18 cellular contexts compared by ENCODE assay signal in genomic region chrX:20829665-20830481, GRCh38.
DNase-seq lines count a peak whose midpoint lies in the region; ATAC-seq, FAIRE-seq and TF ChIP-seq lines count a peak whose summit lies in the region.
"Had no signal": no experiment of that assay in that cellular context is flagged by ENCODE, and none has a peak within 500 bp of the region (broad histone marks: within the 10 kb centered on the region; RNA-seq: fewer than 3 reads in every experiment).

No MANE protein-coding gene starts in this region.

- H3K27ac ChIP-seq in uterus = no peak overlapping the region
- H3K27ac ChIP-seq: BLaER1, psoas muscle, vagina had no signal

- ATAC-seq in GM21717 (IDR thresholded peaks at IDR 0.05; ENCODE audit: unreplicated experiment) = no peak
- ATAC-seq: activated naive CD8-positive, alpha-beta T cell treated with anti-CD3 and anti-CD28 coated beads, Interleukin-2, amount 50 U/mL, for 24 hours; psoas muscle had no signal

- H3K36me3 ChIP-seq in uterus = no peaks in the 10 kb centered on the region
- H3K36me3 ChIP-seq: BLaER1, vagina had no signal

- DNase-seq in COR-L47 (lab: John Stamatoyannopoulos, UW) (peak; percentile 33), M059J (ENCODE audit: low read depth) (peak; percentile 4), amniotic epithelial cell (ENCODE audit: low read depth) (peak; percentile 79), COLO668 (lab: John Stamatoyannopoulos, UW; ENCODE audit: unreplicated experiment) (no peak), uterus (no peak)
- no peak for DNase-seq in stimulated activated CD4-positive, alpha-beta T cell treated with anti-CD3 and anti-CD28 coated beads, Interleukin-12 subunit alpha, Interleukin-12 subunit beta, amount 100 ng/mL, for 4 hours
- DNase-seq: activated CD4-positive, CD25-positive, alpha-beta regulatory T cell treated with anti-CD3 and anti-CD28 coated beads, Interleukin-2, amount 50 U/mL, for 72 hours; activated naive CD8-positive, alpha-beta T cell treated with anti-CD3 and anti-CD28 coated beads, Interleukin-2, amount 50 U/mL, for 24 hours; dermis blood vessel endothelial cell; GF-D8; islet precursor cell; NCI-H1930; psoas muscle; stimulated activated CD4-positive, alpha-beta T cell treated with anti-CD3 and anti-CD28 coated beads, Interleukin-2, amount 100 ng/mL, for 48 hours had no signal

- H3K9me3 ChIP-seq in uterus = no peaks in the 10 kb centered on the region
- H3K9me3 ChIP-seq: BLaER1, vagina had no signal

- no peaks in the 10 kb centered on the region for H3K27me3 ChIP-seq in uterus
- H3K27me3 ChIP-seq: BLaER1, vagina had no signal

- intact Hi-C loops in uterus (cut with DNase I; ENCODE audit: low total_unique reads) = no loop called here

- H3K4me1 ChIP-seq in uterus = no peaks in the 10 kb centered on the region
- H3K4me1 ChIP-seq: BLaER1, psoas muscle, vagina had no signal

- no peak overlapping the region for H3K4me3 ChIP-seq in uterus
- H3K4me3 ChIP-seq: BLaER1, psoas muscle, vagina had no signal

- FAIRE-seq in islet of Langerhans (lab: Jason Lieb, UNC) = peak; percentile 90

- no peak for TF ChIP-seq POLR2A in uterus (IDR thresholded peaks at IDR 0.05)

- TF ChIP-seq CTCF in uterus (IDR thresholded peaks at IDR 0.05) = no peak

Comparison
In these comparisons a context has a peak if more than half of its experiments do, and no peak if none do; other contexts are left out.
1. DNase-seq: peak in COR-L47 (single experiment), M059J (single experiment) and amniotic epithelial cell (single experiment); none in COLO668 (single experiment), uterus (0 of 2) and stimulated activated CD4-positive, alpha-beta T cell treated with anti-CD3 and anti-CD28 coated beads, Interleukin-12 subunit alpha, Interleukin-12 subunit beta, amount 100 ng/mL, for 4 hours (single experiment).